Comparison of ENCODE assay signal across 21 cellular contexts in genomic region chr20:2516399-2516798, GRCh38. TPM values are rescaled to one million over a fixed set of nuclear protein-coding genes. Genes with fewer than 3 reads are reported as not detected.
DNase-seq lines count a peak whose midpoint lies in the region; ATAC-seq, FAIRE-seq and TF ChIP-seq lines count a peak whose summit lies in the region.
"Had no signal": no experiment of that assay in that cellular context is flagged by ENCODE, and none has a peak within 500 bp of the region (broad histone marks: within the 10 kb centered on the region; RNA-seq: fewer than 3 reads in every experiment).

No MANE protein-coding gene starts in this region.

- H3K4me3 Mint-ChIP-seq in H9: no peak overlapping the region
- H3K4me3 Mint-ChIP-seq in stimulated activated naive B cell treated with anti-CD40 and anti-IgM and Interleukin-4, amounts not matched to agents 10 μg/mL and 1 μg/mL and 100 μg/mL, for 72 hours: no peak overlapping the region
- H3K4me3 Mint-ChIP-seq: CD4-positive, CD25-positive, alpha-beta regulatory T cell; CD8-positive, alpha-beta memory T cell had no signal

- H3K27me3 ChIP-seq in H9 (ENCODE audit: insufficient read depth, low read length): peaks cover 48% of the 10 kb centered on the region
- H3K27me3 ChIP-seq in K562 (ENCODE audit: control insufficient read depth in 2 of 2, insufficient read depth in 2 of 2, low read length in 2 of 2): no peaks in the 10 kb centered on the region
- peaks cover 7% of the 10 kb centered on the region for H3K27me3 ChIP-seq in trophoblast cell (ENCODE audit: insufficient read depth, low read length)
- H3K27me3 ChIP-seq: BE2C had no signal

- H2BK12ac ChIP-seq in H9 (ENCODE audit: insufficient read length, low read depth, low read length): no peak overlapping the region
- H2BK12ac ChIP-seq in trophoblast cell (ENCODE audit: low read length): no peak overlapping the region

- POLR2A ChIA-PET in K562 (lab: Yijun Ruan, JAX): no interaction called here

- H2BK120ac ChIP-seq in H9 (ENCODE audit: low read depth, low read length, poor library complexity, severe bottlenecking) (no peak overlapping the region), trophoblast cell (ENCODE audit: insufficient read depth, low read length, poor library complexity) (no peak overlapping the region)

- H3K36me3 ChIP-seq in K562 (ENCODE audit: control insufficient read depth, insufficient read depth, low read length) (no peaks in the 10 kb centered on the region), trophoblast cell (ENCODE audit: control insufficient read depth in 1 of 2, insufficient read depth in 2 of 2, low read length in 2 of 2) (no peaks in the 10 kb centered on the region)
- H3K36me3 ChIP-seq: BE2C, HAP-1 had no signal

- H3K4me3 ChIP-seq in K562 (no peak overlapping the region), trophoblast cell (ENCODE audit: low read depth, low read length) (no peak overlapping the region)
- H3K4me3 ChIP-seq: GM12878, HAP-1 had no signal

- H2BK5ac ChIP-seq in H9 (ENCODE audit: insufficient read length, low read length) (no peak overlapping the region), trophoblast cell (ENCODE audit: low read depth, low read length, poor library complexity) (no peak overlapping the region)

- H3K14ac ChIP-seq in H9 (ENCODE audit: insufficient read depth, low read length) (no peak overlapping the region), trophoblast cell (ENCODE audit: low read length) (no peak overlapping the region)

- H3K36me3 Mint-ChIP-seq in H9 (ENCODE audit: insufficient read depth in 1 of 3, low read depth in 3 of 3): no peaks in the 10 kb centered on the region; a peak in 1 of 7 replicates
- H3K36me3 Mint-ChIP-seq in stimulated activated naive B cell treated with anti-CD40 and anti-IgM and Interleukin-4, amounts not matched to agents 10 μg/mL and 1 μg/mL and 100 μg/mL, for 72 hours: no peaks in the 10 kb centered on the region
- H3K36me3 Mint-ChIP-seq: CD4-positive, CD25-positive, alpha-beta regulatory T cell had no signal

- no peak overlapping the region for H3K27ac ChIP-seq in H9 (ENCODE audit: insufficient read length, low read depth, low read length)
- no peak overlapping the region for H3K27ac ChIP-seq in K562 (ENCODE audit: extremely low read depth, low read depth, low read length)
- H3K27ac ChIP-seq in trophoblast cell (ENCODE audit: low read depth, low read length): no peak overlapping the region
- H3K27ac ChIP-seq: KMS-11 had no signal

- H2BK15ac ChIP-seq in H9 (ENCODE audit: low read depth, low read length): no peak overlapping the region

- H2BK20ac ChIP-seq in H9 (ENCODE audit: low read depth, low read length, poor library complexity, severe bottlenecking): no peak overlapping the region

- H4K12ac ChIP-seq in trophoblast cell (ENCODE audit: low read depth, low read length): no peak overlapping the region

- no peak overlapping the region for H4K5ac ChIP-seq in H9 (ENCODE audit: insufficient read length, low read depth, low read length)

- in situ Hi-C loops in K562 (cut with MboI): no loop called here

- no peak overlapping the region for H3K4ac ChIP-seq in H9 (ENCODE audit: low read depth, low read length)
- no peak overlapping the region for H3K4ac ChIP-seq in trophoblast cell (ENCODE audit: low read depth, low read length)

- TF ChIP-seq RAD21 in K562 (CRISPR knock-in tag; conservative IDR thresholded peaks at IDR 0.05 in 1 of 2, IDR thresholded peaks at IDR 0.05 in 1 of 2): no peak

- no peak for TF ChIP-seq EP300 in K562 (IDR thresholded peaks at IDR 0.05; ENCODE audit: low read length)

- H2AK5ac ChIP-seq in H9 (ENCODE audit: insufficient read length, low read length) (no peak overlapping the region), trophoblast cell (ENCODE audit: low read length) (no peak overlapping the region)

- H4K91ac ChIP-seq in H9 (ENCODE audit: insufficient read length, low read depth, low read length): no peak overlapping the region
- no peak overlapping the region for H4K91ac ChIP-seq in trophoblast cell (ENCODE audit: low read depth, low read length)

- no peaks in the 10 kb centered on the region for H3K23me2 ChIP-seq in H9 (ENCODE audit: insufficient read length, low read depth, low read length, poor library complexity, severe bottlenecking)

- peak overlapping the region; percentile 38 for H4K8ac ChIP-seq in H9 (replicated peaks; ENCODE audit: insufficient read length, low read depth, low read length)
- no peak overlapping the region for H4K8ac ChIP-seq in trophoblast cell (ENCODE audit: low read depth, low read length)

- H3K27me3 Mint-ChIP-seq in H9 (ENCODE audit: low read depth): peaks cover 41% of the 10 kb centered on the region
- H3K27me3 Mint-ChIP-seq in stimulated activated naive B cell treated with anti-CD40 and anti-IgM and Interleukin-4, amounts not matched to agents 10 μg/mL and 1 μg/mL and 100 μg/mL, for 72 hours: peaks cover 0 to 19% of the 10 kb centered on the region in 2 donors

- no peak overlapping the region for H3T11ph ChIP-seq in H9 (ENCODE audit: low read length)

- CTCF ChIA-PET in K562 (lab: Yijun Ruan, JAX; ENCODE audit: low intra/inter-chr PET ratio): no interaction called here

- H3K9me3 ChIP-seq in H9 (ENCODE audit: control insufficient read depth, low read depth, low read length): no peaks in the 10 kb centered on the region
- H3K9me3 ChIP-seq in K562 (replicated peaks; ENCODE audit: control insufficient read depth, insufficient read depth, low read depth, low read length): no peaks in the 10 kb centered on the region
- no peaks in the 10 kb centered on the region for H3K9me3 ChIP-seq in trophoblast cell (ENCODE audit: insufficient read depth, low read depth, low read length)
- H3K9me3 ChIP-seq: BE2C, HAP-1 had no signal

- WGBS in H9 (ENCODE audit: extremely low coverage, insufficient read length, low lambda C conversion rate): no CpG with 5 or more reads among the region's 2 CpGs
- WGBS in K562 (ENCODE audit: insufficient coverage, low coverage, missing lambda C conversion rate): 36% methylated on average over 2 of the region's 2 CpGs
- WGBS in trophoblast cell (ENCODE audit: extremely low coverage, insufficient coverage, insufficient read length): no CpG with 5 or more reads among the region's 2 CpGs

- DNase-seq in H9 (no peak), K562 (ENCODE audit: extremely low read depth in 1 of 4, low spot score in 3 of 4) (no peak), trophoblast cell (no peak)
- no peak for DNase-seq in stimulated activated naive B cell treated with anti-CD40 and anti-IgM and Interleukin-4, amounts not matched to agents 10 μg/mL and 1 μg/mL and 100 μg/mL, for 72 hours
- DNase-seq: ACHN; BE2C; C1 segment of cervical spinal cord; CD4-positive, CD25-positive, alpha-beta regulatory T cell; CD8-positive, alpha-beta memory T cell; COR-L47; DMS 273 treated with DMSO at 0.1 percent for 48 hours; DMS53; DND-41; EL; GOT3 had no signal

- peak overlapping the region; percentile 44 for H3K56ac ChIP-seq in H9 (ENCODE audit: insufficient read length, low read depth, low read length)

- no peaks in the 10 kb centered on the region for H3K9me1 ChIP-seq in K562 (ENCODE audit: control insufficient read depth, insufficient read depth, low read length)

- H3K27ac Mint-ChIP-seq in H9: no peak overlapping the region
- H3K27ac Mint-ChIP-seq in stimulated activated naive B cell treated with anti-CD40 and anti-IgM and Interleukin-4, amounts not matched to agents 10 μg/mL and 1 μg/mL and 100 μg/mL, for 72 hours: no peak overlapping the region
- H3K27ac Mint-ChIP-seq: CD4-positive, CD25-positive, alpha-beta regulatory T cell; CD8-positive, alpha-beta memory T cell had no signal

- H3K23ac ChIP-seq in H9 (ENCODE audit: insufficient read length, low read depth, low read length): peak overlapping the region; percentile 77
- H3K23ac ChIP-seq in trophoblast cell (ENCODE audit: low read length): no peak overlapping the region

- H3K79me1 ChIP-seq in H9 (ENCODE audit: insufficient read depth, low read depth, low read length, poor library complexity, severe bottlenecking): no peaks in the 10 kb centered on the region
- no peaks in the 10 kb centered on the region for H3K79me1 ChIP-seq in trophoblast cell (ENCODE audit: low read length)

- BruUV-seq in K562 (replicated peaks; lab: Mats Ljungman, UMichigan): no TSS peak

- FAIRE-seq in K562 (lab: Jason Lieb, UNC): no peak
- FAIRE-seq: GM12878 had no signal

- no peak for TF ChIP-seq CTCF in H9 (conservative IDR thresholded peaks at IDR 0.05)
- TF ChIP-seq CTCF in K562 (IDR thresholded peaks at IDR 0.05 in 2 of 3, conservative IDR thresholded peaks at IDR 0.05 in 1 of 3; ENCODE audit: insufficient read depth in 2 of 3, low read depth in 1 of 3, low read length in 3 of 3): no peak

- H3K4me1 Mint-ChIP-seq in H9: no peaks in the 10 kb centered on the region
- H3K4me1 Mint-ChIP-seq in stimulated activated naive B cell treated with anti-CD40 and anti-IgM and Interleukin-4, amounts not matched to agents 10 μg/mL and 1 μg/mL and 100 μg/mL, for 72 hours: peaks cover under 1 to 2% of the 10 kb centered on the region in 2 donors

- no peak overlapping the region for H3K18ac ChIP-seq in H9 (ENCODE audit: insufficient read length, low read depth, low read length)
- H3K18ac ChIP-seq in trophoblast cell (ENCODE audit: low read length): no peak overlapping the region

- ATAC-seq in K562 (no peak), HG03175 (IDR thresholded peaks at IDR 0.05; ENCODE audit: unreplicated experiment) (no peak)
- ATAC-seq in stimulated activated naive B cell treated with anti-CD40 and anti-IgM and Interleukin-4, amounts not matched to agents 10 μg/mL and 1 μg/mL and 100 μg/mL, for 72 hours (replicated peaks): no peak
- ATAC-seq: GM12878 had no signal

- H4K20me1 ChIP-seq in H9 (ENCODE audit: control insufficient read depth, insufficient read depth, insufficient read length) (no peaks in the 10 kb centered on the region), K562 (replicated peaks; ENCODE audit: control insufficient read depth, insufficient read depth, low read length) (no peaks in the 10 kb centered on the region)

- no peak for TF ChIP-seq POLR2A in K562 (conservative IDR thresholded peaks at IDR 0.05)

- no peaks in the 10 kb centered on the region; a peak in 1 of 5 replicates for H3K9me3 Mint-ChIP-seq in H9
- H3K9me3 Mint-ChIP-seq in stimulated activated naive B cell treated with anti-CD40 and anti-IgM and Interleukin-4, amounts not matched to agents 10 μg/mL and 1 μg/mL and 100 μg/mL, for 72 hours: no peaks in the 10 kb centered on the region
- H3K9me3 Mint-ChIP-seq: CD8-positive, alpha-beta memory T cell had no signal

- H2AFZ ChIP-seq in H9 (ENCODE audit: low read length): no peak overlapping the region
- no peak overlapping the region for H2AFZ ChIP-seq in K562 (ENCODE audit: low read depth, low read length)
- H2AFZ ChIP-seq in trophoblast cell (ENCODE audit: insufficient read depth, low read length, poor library complexity): no peak overlapping the region

- H3K4me2 ChIP-seq in H9 (ENCODE audit: insufficient read depth, insufficient read length, low read length) (no peak overlapping the region), K562 (ENCODE audit: insufficient read depth, low read length) (no peak overlapping the region), trophoblast cell (ENCODE audit: low read length) (no peak overlapping the region)
- H3K4me2 ChIP-seq: KMS-11 had no signal

- no peaks in the 10 kb centered on the region for H3K79me2 ChIP-seq in H9 (ENCODE audit: insufficient read depth, low read length)
- no peaks in the 10 kb centered on the region for H3K79me2 ChIP-seq in K562 (ENCODE audit: control insufficient read depth, insufficient read depth, low read length)
- no peaks in the 10 kb centered on the region for H3K79me2 ChIP-seq in trophoblast cell (ENCODE audit: control insufficient read depth, insufficient read depth, low read length, poor library complexity)

- intact Hi-C loops in K562 (cut with micrococcal nuclease): no loop called here

- H3K4me1 ChIP-seq in H9 (ENCODE audit: insufficient read depth, low read length) (no peaks in the 10 kb centered on the region), K562 (replicated peaks in 1 of 2; ENCODE audit: control insufficient read depth in 2 of 2, insufficient read depth in 2 of 2, low read length in 2 of 2) (peaks cover 0 to 13% of the 10 kb centered on the region in 2 experiments; a peak in 3 of 5 replicates), trophoblast cell (ENCODE audit: control insufficient read depth in 1 of 2, insufficient read depth in 2 of 2, low read length in 2 of 2) (no peaks in the 10 kb centered on the region)
- H3K4me1 ChIP-seq: BE2C had no signal

- H3K9ac ChIP-seq in H9 (ENCODE audit: extremely low read depth, insufficient read length, low read length) (no peak overlapping the region), K562 (ENCODE audit: insufficient read depth in 1 of 2, low read depth in 2 of 2, low read length in 2 of 2) (no peak overlapping the region), trophoblast cell (ENCODE audit: low read length) (peak overlapping the region; percentile 11)
- H3K9ac ChIP-seq: KMS-11 had no signal

RNA-seq across cellular contexts. Expression of gene ZNF343, which starts 7.7 kb away (rescaled TPM):
- total RNA-seq in H9 (2021) (3.4 and 4.0 TPM in 2 replicates), K562 (2014; rRNA removed) (5.4 and 6.7 TPM in 2 replicates), K562 (2014; rRNA removed; fragmentation: Illumina TruSeq; extraction: Trizol) (8.8 and 9.8 TPM in 2 replicates), K562 (2015; rRNA removed; fragmentation: Illumina TruSeq; extraction: Trizol) (8.7 and 9.3 TPM in 2 replicates), K562 (2021) (6.1 and 6.3 TPM in 2 replicates)
- total RNA-seq in K562 (2011; cell fraction: chromatin; rRNA removed; ENCODE audit: low replicate concordance): 12.5 and 18.7 TPM in 2 replicates
- 6.0 and 10.8 TPM in 2 replicates for total RNA-seq in K562 (2011; cell fraction: nucleolus; rRNA removed)
- total RNA-seq in K562 (2011; cell fraction: nucleoplasm; rRNA removed): 11.1 and 11.7 TPM in 2 replicates
- polyA plus RNA-seq in K562 (2011; rRNA removed) (8.0 and 12.0 TPM in 2 replicates), K562 (2014; fragmentation: Illumina TruSeq; extraction: Trizol) (7.8 and 8.2 TPM in 2 replicates), K562 (2014; fragmentation: Nextera tagmentation; extraction: Ambion mirVana) (1 to 10 TPM; 1.4 to 4.0 TPM), K562 (2014; rRNA removed) (4.7 and 6.4 TPM in 2 replicates)
- 3.7 and 8.3 TPM in 2 replicates for polyA plus RNA-seq in K562 (2011; cell fraction: cytosol; rRNA removed)
- 12.3 and 19.1 TPM in 2 replicates for polyA plus RNA-seq in K562 (2011; cell fraction: nucleus; rRNA removed)
- polyA plus RNA-seq in K562 (2012): 3.2 and 5.5 TPM in 2 replicates
- 14.2 and 24.0 TPM in 2 replicates for polyA minus RNA-seq in K562 (2011; rRNA and poly(A)+ RNA removed)
- polyA minus RNA-seq in K562 (2011; cell fraction: cytosol; rRNA and poly(A)+ RNA removed): 3.1 and 5.5 TPM in 2 replicates
- polyA minus RNA-seq in K562 (2011; cell fraction: nucleus; rRNA and poly(A)+ RNA removed): 5.9 and 15.3 TPM in 2 replicates
- 3.2 and 3.3 TPM in 2 replicates for polyA plus RNA-seq in trophoblast cell (2013)

RNA-seq across cellular contexts. Expression of gene TMC2, which starts 20.0 kb away (rescaled TPM):
- total RNA-seq in H9 (2021) (not detected in 2 replicates), K562 (2014; rRNA removed) (not detected in 2 replicates), K562 (2014; rRNA removed; fragmentation: Illumina TruSeq; extraction: Trizol) (not detected in 2 replicates), K562 (2015; rRNA removed; fragmentation: Illumina TruSeq; extraction: Trizol) (not detected in 2 replicates), K562 (2021) (not detected in 2 replicates)
- total RNA-seq in K562 (2011; cell fraction: chromatin; rRNA removed; ENCODE audit: low replicate concordance): not detected in 2 replicates
- total RNA-seq in K562 (2011; cell fraction: nucleolus; rRNA removed): not detected in 2 replicates
- total RNA-seq in K562 (2011; cell fraction: nucleoplasm; rRNA removed): not detected in 2 replicates
- polyA plus RNA-seq in K562 (2011; rRNA removed) (not detected in 2 replicates), K562 (2014; fragmentation: Illumina TruSeq; extraction: Trizol) (not detected in 2 replicates), K562 (2014; fragmentation: Nextera tagmentation; extraction: Ambion mirVana) (not detected), K562 (2014; rRNA removed) (not detected in 2 replicates)
- not detected in 2 replicates for polyA plus RNA-seq in K562 (2011; cell fraction: cytosol; rRNA removed)
- polyA plus RNA-seq in K562 (2011; cell fraction: nucleus; rRNA removed): not detected in 2 replicates
- polyA plus RNA-seq in K562 (2012): 0.04 TPM in 1 of 2 replicates, not detected in the other
- not detected in 2 replicates for polyA minus RNA-seq in K562 (2011; rRNA and poly(A)+ RNA removed)
- not detected in 2 replicates for polyA minus RNA-seq in K562 (2011; cell fraction: cytosol; rRNA and poly(A)+ RNA removed)
- polyA minus RNA-seq in K562 (2011; cell fraction: nucleus; rRNA and poly(A)+ RNA removed): not detected in 2 replicates
- polyA plus RNA-seq in trophoblast cell (2013): not detected in 2 replicates
- total RNA-seq: A172; CD4-positive, CD25-positive, alpha-beta regulatory T cell; CD8-positive, alpha-beta memory T cell; G401; GM12878 had no signal
- polyA plus RNA-seq: CD4-positive, CD25-positive, alpha-beta regulatory T cell; CD8-positive, alpha-beta memory T cell had no signal

RNA-seq across cellular contexts. Expression of gene SNRPB, which starts 45.8 kb away (rescaled TPM):
- total RNA-seq in H9 (2021) (462 and 482 TPM in 2 replicates), K562 (2014; rRNA removed) (491 and 504 TPM in 2 replicates), K562 (2014; rRNA removed; fragmentation: Illumina TruSeq; extraction: Trizol) (181 and 186 TPM in 2 replicates), K562 (2015; rRNA removed; fragmentation: Illumina TruSeq; extraction: Trizol) (277 and 293 TPM in 2 replicates), K562 (2021) (428 and 431 TPM in 2 replicates)
- total RNA-seq in K562 (2011; cell fraction: chromatin; rRNA removed; ENCODE audit: low replicate concordance): 13.8 and 26.0 TPM in 2 replicates
- 47.4 TPM in 2 replicates for total RNA-seq in K562 (2011; cell fraction: nucleolus; rRNA removed)
- 29.4 and 35.5 TPM in 2 replicates for total RNA-seq in K562 (2011; cell fraction: nucleoplasm; rRNA removed)
- polyA plus RNA-seq in K562 (2011; rRNA removed) (266 and 369 TPM in 2 replicates), K562 (2014; fragmentation: Illumina TruSeq; extraction: Trizol) (186 and 337 TPM in 2 replicates), K562 (2014; fragmentation: Nextera tagmentation; extraction: Ambion mirVana) (10 to 100 TPM; 13.1 to 65.7 TPM), K562 (2014; rRNA removed) (488 and 615 TPM in 2 replicates)
- polyA plus RNA-seq in K562 (2011; cell fraction: cytosol; rRNA removed): 371 and 530 TPM in 2 replicates
- polyA plus RNA-seq in K562 (2011; cell fraction: nucleus; rRNA removed): 158 and 219 TPM in 2 replicates
- 207 and 262 TPM in 2 replicates for polyA plus RNA-seq in K562 (2012)
- 96.2 and 112 TPM in 2 replicates for polyA minus RNA-seq in K562 (2011; rRNA and poly(A)+ RNA removed)
- 87.8 and 116 TPM in 2 replicates for polyA minus RNA-seq in K562 (2011; cell fraction: cytosol; rRNA and poly(A)+ RNA removed)
- polyA minus RNA-seq in K562 (2011; cell fraction: nucleus; rRNA and poly(A)+ RNA removed): 22.9 and 56.0 TPM in 2 replicates
- 239 and 247 TPM in 2 replicates for polyA plus RNA-seq in trophoblast cell (2013)
